Comparison of ENCODE assay signal across 17 cellular contexts in genomic region chr5:109786177-109786576, GRCh38.
"Had no signal": no experiment of that assay in that cellular context is flagged by ENCODE, and none has a peak within 500 bp of the region (broad histone marks: within the 10 kb centered on the region; RNA-seq: fewer than 3 reads in every experiment).

No MANE protein-coding gene starts in this region.

- H3K27me3 Mint-ChIP-seq: activated naive CD8-positive, alpha-beta T cell treated with anti-CD3 and anti-CD28 coated beads, Interleukin-2, amount 10 ng/mL, durations not matched to agents 7 days and 5 days; effector memory CD8-positive, alpha-beta T cell; naive B cell; type B pancreatic cell had no signal

- H3K9me3 Mint-ChIP-seq: activated naive CD8-positive, alpha-beta T cell treated with anti-CD3 and anti-CD28 coated beads, Interleukin-2, amount 10 ng/mL, durations not matched to agents 7 days and 5 days; activated T-helper 1 cell treated with anti-CD3 and anti-CD28 coated beads, Interleukin-12 subunit alpha, Interleukin-12 subunit beta, Interleukin-2, Interleukin-4 antibody, amounts not matched to agents 30 ng/mL and 10 ng/mL and 1 ng/mL, durations not matched to agents 14 hours and 24 hours and 36 hours; effector memory CD8-positive, alpha-beta T cell; immature natural killer cell; naive B cell; type B pancreatic cell had no signal

- ATAC-seq: activated CD4-positive, CD25-positive, alpha-beta regulatory T cell treated with anti-CD3 and anti-CD28 coated beads, Interleukin-2, amount 50 U/mL, for 24 hours; body of pancreas; effector memory CD8-positive, alpha-beta T cell; left ventricle myocardium superior; mucosa of descending colon; right cardiac atrium had no signal

- H3K4me3 Mint-ChIP-seq: activated naive CD8-positive, alpha-beta T cell treated with anti-CD3 and anti-CD28 coated beads, Interleukin-2, amount 10 ng/mL, durations not matched to agents 7 days and 5 days; activated T-helper 1 cell treated with anti-CD3 and anti-CD28 coated beads, Interleukin-12 subunit alpha, Interleukin-12 subunit beta, Interleukin-2, Interleukin-4 antibody, amounts not matched to agents 30 ng/mL and 10 ng/mL and 1 ng/mL, durations not matched to agents 14 hours and 24 hours and 36 hours; effector memory CD8-positive, alpha-beta T cell; immature natural killer cell; naive B cell; neural crest cell; type B pancreatic cell had no signal

- H3K4me1 Mint-ChIP-seq: naive B cell, neural crest cell had no signal

- H3K27ac Mint-ChIP-seq: activated naive CD8-positive, alpha-beta T cell treated with anti-CD3 and anti-CD28 coated beads, Interleukin-2, amount 10 ng/mL, durations not matched to agents 7 days and 5 days; activated T-helper 1 cell treated with anti-CD3 and anti-CD28 coated beads, Interleukin-12 subunit alpha, Interleukin-12 subunit beta, Interleukin-2, Interleukin-4 antibody, amounts not matched to agents 30 ng/mL and 10 ng/mL and 1 ng/mL, durations not matched to agents 14 hours and 24 hours and 36 hours; effector memory CD8-positive, alpha-beta T cell; type B pancreatic cell had no signal

- DNase-seq: activated naive CD4-positive, alpha-beta T cell; activated naive CD8-positive, alpha-beta T cell treated with anti-CD3 and anti-CD28 coated beads, Interleukin-2, amount 10 ng/mL, durations not matched to agents 7 days and 5 days; activated T-cell treated with anti-CD3 and anti-CD28 coated beads for 4 hours; body of pancreas; dermis blood vessel endothelial cell; effector memory CD8-positive, alpha-beta T cell; esophagus squamous epithelium; immature natural killer cell; left ventricle myocardium superior; mucosa of descending colon; naive B cell; right cardiac atrium; testis had no signal
